Comparison of ENCODE assay signal across 18 cellular contexts in genomic region chr2:198232281-198232680, GRCh38.
DNase-seq lines count a peak whose midpoint lies in the region.
"Had no signal": no experiment of that assay in that cellular context is flagged by ENCODE, and none has a peak within 500 bp of the region (broad histone marks: within the 10 kb centered on the region; RNA-seq: fewer than 3 reads in every experiment).

No MANE protein-coding gene starts in this region.

- peak; percentile 11 for DNase-seq in RPMI7951 (ENCODE audit: low read depth)
- peak; percentile 94 for DNase-seq in foreskin melanocyte
- DNase-seq in medulla oblongata (ENCODE audit: extremely low spot score) = peak; percentile 23
- DNase-seq in KG1 (lab: John Stamatoyannopoulos, UW) = no peak
- no peak for DNase-seq in DMS153 (lab: John Stamatoyannopoulos, UW)
- no peak for DNase-seq in NCI-H510A (lab: John Stamatoyannopoulos, UW)
- DNase-seq: 8988T; ACHN; AML-193; BE2C; Calu3; CD4-positive, alpha-beta T cell; CD8-positive, alpha-beta memory T cell; COR-L47; DND-41; GM23248; H7; HCEC 1CT had no signal

Comparison
In these comparisons a context has a peak if more than half of its experiments do, and no peak if none do; other contexts are left out.
1. DNase-seq: peak in RPMI7951 (single experiment), foreskin melanocyte (single experiment) and medulla oblongata (single experiment); none in KG1 (single experiment), DMS153 (single experiment) and NCI-H510A (single experiment).